ENCODE assay signal across 2 cellular contexts in the genomic region with DNA sequence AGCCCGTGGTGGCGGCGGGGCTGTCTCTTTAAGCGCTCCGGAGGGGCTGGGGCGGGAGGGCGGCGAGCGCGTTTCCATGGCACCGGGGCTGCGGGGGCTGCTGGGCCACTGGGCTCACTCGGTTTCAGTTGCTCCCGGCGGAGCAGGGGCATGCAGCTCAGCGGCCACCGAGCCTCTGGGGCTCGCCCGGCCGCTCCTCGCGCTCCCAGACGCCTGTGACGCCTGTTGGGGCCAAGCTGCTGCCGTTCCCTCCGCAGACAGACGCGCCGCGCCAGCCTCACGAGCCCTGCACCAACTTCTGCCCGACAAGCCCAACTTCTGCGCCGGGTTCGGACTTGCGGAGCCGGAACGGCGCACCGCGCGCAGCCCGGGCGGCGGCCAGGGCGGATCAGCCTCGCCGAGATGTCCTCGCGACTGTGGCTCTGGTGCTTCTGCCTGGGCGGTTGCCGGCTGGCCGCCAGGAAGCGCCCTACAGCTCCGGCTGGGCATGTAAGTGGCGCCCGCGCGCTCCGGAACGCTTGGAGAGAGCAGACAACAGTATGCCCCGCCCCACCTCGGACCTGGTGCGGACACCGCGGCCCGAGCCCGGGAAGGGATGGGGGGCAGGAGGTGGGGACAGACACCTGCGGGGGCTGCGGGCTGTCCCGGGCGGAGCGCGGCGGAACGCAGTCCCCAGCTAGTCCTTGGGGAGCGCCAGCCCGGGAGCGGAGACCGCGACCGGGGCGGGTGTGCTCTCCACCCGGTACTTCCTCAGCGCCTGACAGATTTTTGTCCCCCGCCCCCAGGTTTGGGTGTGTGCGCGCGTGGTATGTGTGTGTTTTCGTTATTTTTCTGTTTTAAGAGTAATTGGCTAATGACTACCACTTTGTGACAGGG.
TF ChIP-seq lines count a peak whose summit lies in the region.

No MANE protein-coding gene starts in this region.

TF ChIP-seq in HEK293, 187 proteins besides CTCF, POLR2A, EP300 and RAD21 (continued from another document and continues in another):
- TF ChIP-seq ZFP69B (tag by site-specific recombination; IDR thresholded peaks at IDR 0.05) (peak; percentile 41; the same call in 1 of the 2 replicates), ZNF280C (tag by site-specific recombination; IDR thresholded peaks at IDR 0.05) (no peak), MYNN (tag by site-specific recombination; IDR thresholded peaks at IDR 0.05; ENCODE audit: borderline replicate concordance) (0 out of 2 replicates have a peak, but pooled peaks have one; percentile 12), HOXD13 (CRISPR knock-in tag; IDR thresholded peaks at IDR 0.05; ENCODE audit: borderline replicate concordance) (no peak), ZEB2 (tag by site-specific recombination; IDR thresholded peaks at IDR 0.05) (peak; percentile 80), ZNF266 (tag by site-specific recombination; IDR thresholded peaks at IDR 0.05; ENCODE audit: low read depth) (no peak), OSR2 (tag by site-specific recombination; IDR thresholded peaks at IDR 0.05) (peak; percentile 68), ZNF660 (tag by site-specific recombination; IDR thresholded peaks at IDR 0.05) (peak; percentile 50; the same call in 1 of the 2 replicates), ZNF10 (tag by site-specific recombination; IDR thresholded peaks at IDR 0.05) (no peak; the same call in 1 of the 2 replicates), IKZF3 (tag by site-specific recombination; IDR thresholded peaks at IDR 0.05) (0 out of 2 replicates have a peak, but pooled peaks have one; percentile 47), ZBTB17 (tag by site-specific recombination; IDR thresholded peaks at IDR 0.05) (peak; percentile 81), GLIS2 (tag by site-specific recombination; IDR thresholded peaks at IDR 0.05) (peak; percentile 73), ZNF391 (tag by site-specific recombination; IDR thresholded peaks at IDR 0.05; ENCODE audit: borderline replicate concordance, low read depth) (peak; percentile 15; the same call in 1 of the 2 replicates), YY1 (tag by site-specific recombination; IDR thresholded peaks at IDR 0.05) (peak; percentile 39; the same call in 1 of the 2 replicates), ZBTB8A (tag by site-specific recombination; IDR thresholded peaks at IDR 0.05) (peak; percentile 98), ZNF837 (tag by site-specific recombination; IDR thresholded peaks at IDR 0.05) (0 out of 2 replicates have a peak, but pooled peaks have one; percentile 29), ZNF223 (tag by site-specific recombination; IDR thresholded peaks at IDR 0.05) (no peak), ZNF394 (tag by site-specific recombination; IDR thresholded peaks at IDR 0.05; ENCODE audit: borderline replicate concordance) (peak; percentile 74; the same call in 1 of the 2 replicates), ZXDB (tag by site-specific recombination; IDR thresholded peaks at IDR 0.05) (peak; percentile 93), EGR2 (tag by site-specific recombination; IDR thresholded peaks at IDR 0.05; ENCODE audit: low read depth) (peak; percentile 5), ZBTB48 (tag by site-specific recombination; IDR thresholded peaks at IDR 0.05) (no peak), HIC1 (tag by site-specific recombination; IDR thresholded peaks at IDR 0.05) (peak; percentile 96)

TF ChIP-seq in HepG2, 621 proteins besides CTCF, POLR2A, EP300 and RAD21 (continued from another document and continues in another):
- TF ChIP-seq, protein P1, sequence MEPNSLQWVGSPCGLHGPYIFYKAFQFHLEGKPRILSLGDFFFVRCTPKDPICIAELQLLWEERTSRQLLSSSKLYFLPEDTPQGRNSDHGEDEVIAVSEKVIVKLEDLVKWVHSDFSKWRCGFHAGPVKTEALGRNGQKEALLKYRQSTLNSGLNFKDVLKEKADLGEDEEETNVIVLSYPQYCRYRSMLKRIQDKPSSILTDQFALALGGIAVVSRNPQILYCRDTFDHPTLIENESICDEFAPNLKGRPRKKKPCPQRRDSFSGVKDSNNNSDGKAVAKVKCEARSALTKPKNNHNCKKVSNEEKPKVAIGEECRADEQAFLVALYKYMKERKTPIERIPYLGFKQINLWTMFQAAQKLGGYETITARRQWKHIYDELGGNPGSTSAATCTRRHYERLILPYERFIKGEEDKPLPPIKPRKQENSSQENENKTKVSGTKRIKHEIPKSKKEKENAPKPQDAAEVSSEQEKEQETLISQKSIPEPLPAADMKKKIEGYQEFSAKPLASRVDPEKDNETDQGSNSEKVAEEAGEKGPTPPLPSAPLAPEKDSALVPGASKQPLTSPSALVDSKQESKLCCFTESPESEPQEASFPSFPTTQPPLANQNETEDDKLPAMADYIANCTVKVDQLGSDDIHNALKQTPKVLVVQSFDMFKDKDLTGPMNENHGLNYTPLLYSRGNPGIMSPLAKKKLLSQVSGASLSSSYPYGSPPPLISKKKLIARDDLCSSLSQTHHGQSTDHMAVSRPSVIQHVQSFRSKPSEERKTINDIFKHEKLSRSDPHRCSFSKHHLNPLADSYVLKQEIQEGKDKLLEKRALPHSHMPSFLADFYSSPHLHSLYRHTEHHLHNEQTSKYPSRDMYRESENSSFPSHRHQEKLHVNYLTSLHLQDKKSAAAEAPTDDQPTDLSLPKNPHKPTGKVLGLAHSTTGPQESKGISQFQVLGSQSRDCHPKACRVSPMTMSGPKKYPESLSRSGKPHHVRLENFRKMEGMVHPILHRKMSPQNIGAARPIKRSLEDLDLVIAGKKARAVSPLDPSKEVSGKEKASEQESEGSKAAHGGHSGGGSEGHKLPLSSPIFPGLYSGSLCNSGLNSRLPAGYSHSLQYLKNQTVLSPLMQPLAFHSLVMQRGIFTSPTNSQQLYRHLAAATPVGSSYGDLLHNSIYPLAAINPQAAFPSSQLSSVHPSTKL (CRISPR knock-in tag; IDR thresholded peaks at IDR 0.05) = peak; percentile 45; the same call in 1 of the 2 replicates
- TF ChIP-seq FOXK1 (CRISPR knock-in tag; IDR thresholded peaks at IDR 0.05; ENCODE audit: borderline replicate concordance, low read depth) (no peak), E2F5 (CRISPR knock-in tag; conservative IDR thresholded peaks at IDR 0.05) (peak; percentile 34; the same call in 1 of the 2 replicates), MTF2 (CRISPR knock-in tag; IDR thresholded peaks at IDR 0.05; ENCODE audit: borderline replicate concordance) (peak; percentile 80; the same call in 1 of the 2 replicates), ZNF33B (CRISPR knock-in tag; IDR thresholded peaks at IDR 0.05) (0 out of 2 replicates have a peak, but pooled peaks have one; percentile 49), ZNF468 (CRISPR knock-in tag; IDR thresholded peaks at IDR 0.05) (no peak), ZNF839 (CRISPR knock-in tag; IDR thresholded peaks at IDR 0.05; ENCODE audit: borderline replicate concordance) (no peak), PHF8 (CRISPR knock-in tag; IDR thresholded peaks at IDR 0.05) (peak; percentile 31; the same call in 1 of the 2 replicates), ZNF570 (CRISPR knock-in tag; IDR thresholded peaks at IDR 0.05; ENCODE audit: borderline replicate concordance) (no peak), HNF1B (CRISPR knock-in tag; IDR thresholded peaks at IDR 0.05) (0 out of 2 replicates have a peak, but pooled peaks have one; percentile 37), SALL1 (CRISPR knock-in tag; IDR thresholded peaks at IDR 0.05) (peak; percentile 47; the same call in 1 of the 2 replicates), ZNF687 (CRISPR knock-in tag; IDR thresholded peaks at IDR 0.05) (peak; percentile 80), IKZF4 (CRISPR knock-in tag; IDR thresholded peaks at IDR 0.05; ENCODE audit: borderline replicate concordance, low read depth, not compliant biosample characterization) (no peak), ZNF264 (CRISPR knock-in tag; IDR thresholded peaks at IDR 0.05) (0 out of 2 replicates have a peak, but pooled peaks have one; percentile 35), ZNF143 (CRISPR knock-in tag; IDR thresholded peaks at IDR 0.05) (0 out of 2 replicates have a peak, but pooled peaks have one; percentile 22), FOXJ3 (CRISPR knock-in tag; IDR thresholded peaks at IDR 0.05; ENCODE audit: borderline replicate concordance) (peak; percentile 31; the same call in 1 of the 2 replicates), HNRNPLL (IDR thresholded peaks at IDR 0.05; ENCODE audit: low read depth, low read length, poor library complexity, severe bottlenecking) (peak; percentile 96), ZZZ3 (CRISPR knock-in tag; IDR thresholded peaks at IDR 0.05; ENCODE audit: borderline replicate concordance) (0 out of 2 replicates have a peak, but pooled peaks have one; percentile 36), TBX2 (CRISPR knock-in tag; IDR thresholded peaks at IDR 0.05; ENCODE audit: borderline replicate concordance) (peak; percentile 60; the same call in 1 of the 2 replicates), ZSCAN29 (CRISPR knock-in tag; conservative IDR thresholded peaks at IDR 0.05) (0 out of 2 replicates have a peak, but pooled peaks have one; percentile 58), ZNF557 (CRISPR knock-in tag; IDR thresholded peaks at IDR 0.05) (0 out of 2 replicates have a peak, but pooled peaks have one; percentile 49), HDAC1 (CRISPR knock-in tag; IDR thresholded peaks at IDR 0.05) (peak; percentile 44)
- TF ChIP-seq, protein P2, sequence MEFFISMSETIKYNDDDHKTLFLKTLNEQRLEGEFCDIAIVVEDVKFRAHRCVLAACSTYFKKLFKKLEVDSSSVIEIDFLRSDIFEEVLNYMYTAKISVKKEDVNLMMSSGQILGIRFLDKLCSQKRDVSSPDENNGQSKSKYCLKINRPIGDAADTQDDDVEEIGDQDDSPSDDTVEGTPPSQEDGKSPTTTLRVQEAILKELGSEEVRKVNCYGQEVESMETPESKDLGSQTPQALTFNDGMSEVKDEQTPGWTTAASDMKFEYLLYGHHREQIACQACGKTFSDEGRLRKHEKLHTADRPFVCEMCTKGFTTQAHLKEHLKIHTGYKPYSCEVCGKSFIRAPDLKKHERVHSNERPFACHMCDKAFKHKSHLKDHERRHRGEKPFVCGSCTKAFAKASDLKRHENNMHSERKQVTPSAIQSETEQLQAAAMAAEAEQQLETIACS (CRISPR knock-in tag; IDR thresholded peaks at IDR 0.05) = peak; percentile 37; the same call in 1 of the 2 replicates
- TF ChIP-seq, protein P3, sequence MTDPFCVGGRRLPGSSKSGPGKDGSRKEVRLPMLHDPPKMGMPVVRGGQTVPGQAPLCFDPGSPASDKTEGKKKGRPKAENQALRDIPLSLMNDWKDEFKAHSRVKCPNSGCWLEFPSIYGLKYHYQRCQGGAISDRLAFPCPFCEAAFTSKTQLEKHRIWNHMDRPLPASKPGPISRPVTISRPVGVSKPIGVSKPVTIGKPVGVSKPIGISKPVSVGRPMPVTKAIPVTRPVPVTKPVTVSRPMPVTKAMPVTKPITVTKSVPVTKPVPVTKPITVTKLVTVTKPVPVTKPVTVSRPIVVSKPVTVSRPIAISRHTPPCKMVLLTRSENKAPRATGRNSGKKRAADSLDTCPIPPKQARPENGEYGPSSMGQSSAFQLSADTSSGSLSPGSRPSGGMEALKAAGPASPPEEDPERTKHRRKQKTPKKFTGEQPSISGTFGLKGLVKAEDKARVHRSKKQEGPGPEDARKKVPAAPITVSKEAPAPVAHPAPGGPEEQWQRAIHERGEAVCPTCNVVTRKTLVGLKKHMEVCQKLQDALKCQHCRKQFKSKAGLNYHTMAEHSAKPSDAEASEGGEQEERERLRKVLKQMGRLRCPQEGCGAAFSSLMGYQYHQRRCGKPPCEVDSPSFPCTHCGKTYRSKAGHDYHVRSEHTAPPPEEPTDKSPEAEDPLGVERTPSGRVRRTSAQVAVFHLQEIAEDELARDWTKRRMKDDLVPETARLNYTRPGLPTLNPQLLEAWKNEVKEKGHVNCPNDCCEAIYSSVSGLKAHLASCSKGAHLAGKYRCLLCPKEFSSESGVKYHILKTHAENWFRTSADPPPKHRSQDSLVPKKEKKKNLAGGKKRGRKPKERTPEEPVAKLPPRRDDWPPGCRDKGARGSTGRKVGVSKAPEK (CRISPR knock-in tag; IDR thresholded peaks at IDR 0.05; ENCODE audit: borderline replicate concordance) = peak; percentile 97
